Comparison of ENCODE assay signal across 8 cellular contexts in genomic region chr10:119542990-119543813, GRCh38. TPM values are rescaled to one million over a fixed set of nuclear protein-coding genes. Genes with fewer than 3 reads are reported as not detected.
DNase-seq lines count a peak whose midpoint lies in the region; ATAC-seq and TF ChIP-seq lines count a peak whose summit lies in the region.

No MANE protein-coding gene starts in this region.

- WGBS in neuronal stem cell (ENCODE audit: extremely low coverage in 2 of 2, insufficient read length in 2 of 2, insufficient replicate concordance in 1 of 2), 2 donors: no CpG with 5 or more reads among the region's 77 CpGs
- 0 to 6% methylated on average over 10 to 43 of the region's 77 CpGs for WGBS in tibial nerve, 2 donors

- H4K8ac ChIP-seq in neuronal stem cell (ENCODE audit: low read depth, low read length): no peak overlapping the region

- H2BK120ac ChIP-seq in neuronal stem cell (ENCODE audit: low read depth, low read length): no peak overlapping the region

- H2AFZ ChIP-seq in ACC112 (ENCODE audit: low read length, unreplicated experiment) (peak overlapping the region; percentile 95), neuronal stem cell (ENCODE audit: low read length) (peak overlapping the region; percentile 96)

- H3K9me3 ChIP-seq in neuronal stem cell (replicated peaks in 1 of 2; ENCODE audit: control insufficient read depth in 2 of 2, insufficient read depth in 1 of 2, low read depth in 1 of 2, low read length in 2 of 2) (no peaks in the 10 kb centered on the region), tibial nerve (no peaks in the 10 kb centered on the region)

- H3K4ac ChIP-seq in neuronal stem cell (ENCODE audit: low read length): peak overlapping the region; percentile 31

- H3K27me3 ChIP-seq in ACC112 (ENCODE audit: insufficient read depth, low read length) (peaks cover 5% of the 10 kb centered on the region; the same call in 1 of the 2 replicates), neuronal stem cell (ENCODE audit: control insufficient read depth in 3 of 3, insufficient read depth in 3 of 3, low read depth in 1 of 3, low read length in 3 of 3) (peaks cover 10 to 85% (median 24%) of the 10 kb centered on the region in 3 experiments), tibial nerve (no peaks in the 10 kb centered on the region)

- ATAC-seq in GM18861 (IDR thresholded peaks at IDR 0.05; ENCODE audit: unreplicated experiment) (peak; percentile 44), HG03066 (IDR thresholded peaks at IDR 0.05; ENCODE audit: low read depth, unreplicated experiment) (peak; percentile 47)

- H3K14ac ChIP-seq in neuronal stem cell (ENCODE audit: low read length): peak overlapping the region; percentile 56

- peak overlapping the region; percentile 45 for H2AK5ac ChIP-seq in neuronal stem cell (ENCODE audit: low read depth, low read length)

- H3K4me1 ChIP-seq in ACC112 (ENCODE audit: control insufficient read depth, insufficient read depth, low read length, unreplicated experiment) (peaks cover 43% of the 10 kb centered on the region), neuronal stem cell (ENCODE audit: control insufficient read depth in 2 of 2, insufficient read depth in 1 of 2, low read depth in 1 of 2, low read length in 2 of 2) (peaks cover 8 to 9% of the 10 kb centered on the region in 2 donors), tibial nerve (peaks cover 0 to 42% (median 19%) of the 10 kb centered on the region in 4 donors)

- H4K91ac ChIP-seq in neuronal stem cell (ENCODE audit: low read depth, low read length, poor library complexity): no peak overlapping the region

- peak overlapping the region; percentile 97 for H3K18ac ChIP-seq in neuronal stem cell (ENCODE audit: low read length)

- no peak overlapping the region for H2BK12ac ChIP-seq in neuronal stem cell (ENCODE audit: low read length)

- H3K9ac ChIP-seq in neuronal stem cell (ENCODE audit: low read depth, low read length, poor library complexity): peak overlapping the region; percentile 89

- peak; percentile 54 for TF ChIP-seq CTCF in fibroblast of pulmonary artery (IDR thresholded peaks at IDR 0.05; ENCODE audit: low read length, missing control alignments)
- peak; percentile 38 to 66 (median 41) for TF ChIP-seq CTCF in tibial nerve (IDR thresholded peaks at IDR 0.05)

- TF ChIP-seq EP300 in tibial nerve (IDR thresholded peaks at IDR 0.05): no peak

- peak overlapping the region; percentile 48 for H3K23ac ChIP-seq in neuronal stem cell (ENCODE audit: low read depth, low read length, poor library complexity)

- peak overlapping the region; percentile 7 for H2BK15ac ChIP-seq in neuronal stem cell (ENCODE audit: low read length)

- no peaks in the 10 kb centered on the region for H3K79me1 ChIP-seq in neuronal stem cell (ENCODE audit: low read depth, low read length)

- DNase-seq in NOMO-1 (lab: John Stamatoyannopoulos, UW; ENCODE audit: unreplicated experiment in 2 of 2) (peak; percentile 60 to 64), fibroblast of pulmonary artery (ENCODE audit: low read depth) (peak; percentile 55), neuronal stem cell (ENCODE audit: low spot score) (peak; percentile 44), tibial nerve (ENCODE audit: low spot score in 2 of 2) (peak; percentile 19 to 50)
- peak; percentile 76 for DNase-seq in activated T-cell treated with anti-CD3 and anti-CD28 coated beads, Interleukin-2, amount 50 U/mL, for 1 hour

- H3K27ac ChIP-seq in ACC112 (ENCODE audit: low read depth, low read length): peak overlapping the region; percentile 9; the same call in 1 of the 2 replicates
- no peak overlapping the region for H3K27ac ChIP-seq in neuronal stem cell (replicated peaks; ENCODE audit: low read length)
- peak overlapping the region; percentile 59 to 86 (median 82) for H3K27ac ChIP-seq in tibial nerve

- TF ChIP-seq POLR2A in tibial nerve (IDR thresholded peaks at IDR 0.05): no peak

- peak overlapping the region; percentile 55 for H2BK5ac ChIP-seq in neuronal stem cell (ENCODE audit: low read length)

- H3K79me2 ChIP-seq in ACC112 (ENCODE audit: control insufficient read depth, insufficient read depth, low read length, unreplicated experiment): peaks cover 40% of the 10 kb centered on the region

- H3K4me2 ChIP-seq in neuronal stem cell (ENCODE audit: insufficient read depth, low read length, poor library complexity, severe bottlenecking): peak overlapping the region; percentile 96

- H3K4me3 ChIP-seq in ACC112 (ENCODE audit: low read depth, low read length) (peak overlapping the region; percentile 89), fibroblast of pulmonary artery (replicated peaks; ENCODE audit: low read depth, low read length) (peak overlapping the region; percentile 75), neuronal stem cell (ENCODE audit: low read length in 2 of 2) (peak overlapping the region; percentile 51 to 83), tibial nerve (peak overlapping the region; percentile 50 to 89 (median 76))

- no peaks in the 10 kb centered on the region for H3K36me3 ChIP-seq in ACC112 (ENCODE audit: insufficient read depth, low read length)
- no peaks in the 10 kb centered on the region for H3K36me3 ChIP-seq in neuronal stem cell (replicated peaks in 1 of 2; ENCODE audit: control insufficient read depth in 2 of 2, insufficient read depth in 2 of 2, low read length in 2 of 2)
- H3K36me3 ChIP-seq in tibial nerve: no peaks in the 10 kb centered on the region

RNA-seq across cellular contexts. Expression of gene RGS10, which starts 0.7 kb away (rescaled TPM):
- polyA plus RNA-seq in neuronal stem cell (2013, experiment 1 of 2): 32.6 TPM
- 34.6 TPM for polyA plus RNA-seq in neuronal stem cell (2013, experiment 2 of 2)
- total RNA-seq in tibial nerve: 10 to 100 TPM; 18.6 to 32.6 (median 28.4) TPM

RNA-seq across cellular contexts. Expression of gene TIAL1, which starts 53.6 kb away (rescaled TPM):
- polyA plus RNA-seq in neuronal stem cell (2013, experiment 1 of 2): 115 TPM
- polyA plus RNA-seq in neuronal stem cell (2013, experiment 2 of 2): 120 TPM
- 100 to 1,000 TPM in 1 of 4 donors, 10 to 100 TPM in 3; 53.0 to 103 (median 87.2) TPM for total RNA-seq in tibial nerve
